10 cellular contexts compared by ENCODE assay signal in genomic region chr1:160576430-160576829, GRCh38. TPM values are rescaled to one million over a fixed set of nuclear protein-coding genes. Genes with fewer than 3 reads are reported as not detected.
DNase-seq lines count a peak whose midpoint lies in the region; ATAC-seq and TF ChIP-seq lines count a peak whose summit lies in the region.
"Had no signal": no experiment of that assay in that cellular context is flagged by ENCODE, and none has a peak within 500 bp of the region (broad histone marks: within the 10 kb centered on the region; RNA-seq: fewer than 3 reads in every experiment).

No MANE protein-coding gene starts in this region.

- H3K4me3 Mint-ChIP-seq in CD14-positive monocyte: peak overlapping the region; percentile 66 to 80
- H3K4me3 Mint-ChIP-seq in activated naive CD4-positive, alpha-beta T cell treated with anti-CD3 and anti-CD28 coated beads for 36 hours: peak overlapping the region; percentile 59

- H3K4me2 ChIP-seq in OCI-LY7 (ENCODE audit: low read length) (peak overlapping the region; percentile 92), hepatocyte (no peak overlapping the region)

- H3K9me3 Mint-ChIP-seq in CD14-positive monocyte: peaks cover 0 to 2% (median 0%) of the 10 kb centered on the region in 7 donors
- no peaks in the 10 kb centered on the region for H3K9me3 Mint-ChIP-seq in activated naive CD4-positive, alpha-beta T cell treated with anti-CD3 and anti-CD28 coated beads for 36 hours

- H3K27ac ChIP-seq in OCI-LY7 (ENCODE audit: low read depth, low read length, poor library complexity, severe bottlenecking) (peak overlapping the region; percentile 79), neutrophil (peak overlapping the region; percentile 82), hepatocyte (no peak overlapping the region)
- H3K27ac ChIP-seq: ovary had no signal

- H2AFZ ChIP-seq in OCI-LY7 (ENCODE audit: low read length): no peak overlapping the region
- H2AFZ ChIP-seq in hepatocyte: no peak overlapping the region

- peak overlapping the region; percentile 93 to 99 (median 96) for H3K27ac Mint-ChIP-seq in CD14-positive monocyte
- H3K27ac Mint-ChIP-seq in activated naive CD4-positive, alpha-beta T cell treated with anti-CD3 and anti-CD28 coated beads for 36 hours: peak overlapping the region; percentile 94

- DNase-seq in CD14-positive monocyte (ENCODE audit: low spot score) (no peak), OCI-LY7 (ENCODE audit: low spot score) (no peak), NCI-H524 treated with DMSO at 0.1 percent for 48 hours (lab: John Stamatoyannopoulos, UW) (no peak), hepatocyte (ENCODE audit: low spot score) (no peak)
- DNase-seq in activated naive CD4-positive, alpha-beta T cell treated with anti-CD3 and anti-CD28 coated beads for 36 hours: peak; percentile 64
- DNase-seq: ovary had no signal

- H3K36me3 Mint-ChIP-seq in CD14-positive monocyte: peaks cover 12 to 15% of the 10 kb centered on the region in 2 donors
- H3K36me3 Mint-ChIP-seq in activated naive CD4-positive, alpha-beta T cell treated with anti-CD3 and anti-CD28 coated beads for 36 hours (ENCODE audit: low read depth): no peaks in the 10 kb centered on the region

- CTCF ChIA-PET in OCI-LY7 (lab: Charles Lee; ENCODE audit: unreplicated experiment): interaction anchor here (0.7 kb wide), 1 partner anchor 27 kb away, joined by 6 read pairs; no protein-coding TSS in a partner anchor
- CTCF ChIA-PET in activated naive CD4-positive, alpha-beta T cell treated with anti-CD3 and anti-CD28 coated beads for 36 hours (lab: Charles Lee): interaction anchor here (0.8 to 2.5 kb wide), 8 partner anchors 12 to 148 kb away, joined by 3 to 7 read pairs (median 4); no protein-coding TSS in a partner anchor

- H4K20me1 ChIP-seq in OCI-LY7 (ENCODE audit: insufficient read depth, low read length): no peaks in the 10 kb centered on the region
- H4K20me1 ChIP-seq in hepatocyte (ENCODE audit: insufficient read depth, poor library complexity, severe bottlenecking): no peaks in the 10 kb centered on the region

- no peaks in the 10 kb centered on the region for H3K9me3 ChIP-seq in OCI-LY7 (ENCODE audit: low read length)
- H3K9me3 ChIP-seq in neutrophil: no peaks in the 10 kb centered on the region
- H3K9me3 ChIP-seq in hepatocyte (ENCODE audit: low read depth): no peaks in the 10 kb centered on the region
- H3K9me3 ChIP-seq: ovary had no signal

- H3K36me3 ChIP-seq in OCI-LY7 (ENCODE audit: insufficient read depth, low read length) (peaks cover 26% of the 10 kb centered on the region), neutrophil (no peaks in the 10 kb centered on the region), hepatocyte (replicated peaks; ENCODE audit: insufficient read depth, low read depth) (no peaks in the 10 kb centered on the region)
- H3K36me3 ChIP-seq: ovary had no signal

- no TSS peak for BruUV-seq in OCI-LY7 (replicated peaks; lab: Mats Ljungman, UMichigan)

- no peaks in the 10 kb centered on the region for H3K27me3 Mint-ChIP-seq in CD14-positive monocyte (ENCODE audit: low read depth in 3 of 3)
- no peaks in the 10 kb centered on the region for H3K27me3 Mint-ChIP-seq in activated naive CD4-positive, alpha-beta T cell treated with anti-CD3 and anti-CD28 coated beads for 36 hours (ENCODE audit: low read depth)

- H3K4me1 ChIP-seq in OCI-LY7 (ENCODE audit: insufficient read depth, low read length, poor library complexity, severe bottlenecking) (peaks cover 59% of the 10 kb centered on the region), neutrophil (ENCODE audit: control insufficient read depth in 1 of 2, insufficient read depth in 1 of 2, low read depth in 1 of 2, low read length in 1 of 2) (peaks cover 28 to 59% of the 10 kb centered on the region in 2 experiments), hepatocyte (ENCODE audit: insufficient read depth) (no peaks in the 10 kb centered on the region)

- ATAC-seq in GM19351 (IDR thresholded peaks at IDR 0.05; ENCODE audit: unreplicated experiment): no peak
- no peak for ATAC-seq in HG02840 (IDR thresholded peaks at IDR 0.05; ENCODE audit: low FRiP score, unreplicated experiment)

- intact Hi-C loops in CD14-positive monocyte (cut with micrococcal nuclease) (loop anchor here in 1 of 2 donors (5.0 kb wide), 2 partner anchors 34 to 286 kb away; partner anchors contain the start of gene CD244), OCI-LY7 (cut with micrococcal nuclease; ENCODE audit: unreplicated experiment) (no loop called here)
- intact Hi-C loops in activated naive CD4-positive, alpha-beta T cell treated with anti-CD3 and anti-CD28 coated beads for 36 hours (cut with micrococcal nuclease): loop anchor here (1.0 to 10.0 kb wide), 5 partner anchors 8 to 652 kb away; partner anchors contain the start of gene TAGLN2

- peaks cover 83% of the 10 kb centered on the region for H3K4me1 Mint-ChIP-seq in CD14-positive monocyte
- peaks cover 88% of the 10 kb centered on the region for H3K4me1 Mint-ChIP-seq in activated naive CD4-positive, alpha-beta T cell treated with anti-CD3 and anti-CD28 coated beads for 36 hours (ENCODE audit: low read depth)

- POLR2A ChIA-PET in OCI-LY7 (lab: Charles Lee): interaction anchor here (4.2 kb wide), 1 partner anchor 21 kb away, joined by 23 read pairs; no protein-coding TSS in a partner anchor

- WGBS in hepatocyte (ENCODE audit: low lambda C conversion rate, missing lambda C conversion rate): 88% methylated on average over 3 of the region's 3 CpGs

- H3K9me2 ChIP-seq in OCI-LY7 (ENCODE audit: insufficient read depth, low read length) (no peaks in the 10 kb centered on the region), hepatocyte (replicated peaks; ENCODE audit: insufficient read depth) (no peaks in the 10 kb centered on the region)

- TF ChIP-seq CTCF in CD14-positive monocyte (IDR thresholded peaks at IDR 0.05): no peak
- TF ChIP-seq CTCF in OCI-LY7 (conservative IDR thresholded peaks at IDR 0.05; ENCODE audit: low read length): no peak
- TF ChIP-seq CTCF in neutrophil (IDR thresholded peaks at IDR 0.05): no peak
- no peak for TF ChIP-seq CTCF in hepatocyte (IDR thresholded peaks at IDR 0.05; ENCODE audit: poor library complexity)

- peak overlapping the region; percentile 76 for H3K4me3 ChIP-seq in OCI-LY7 (ENCODE audit: low read depth, low read length, poor library complexity, severe bottlenecking)
- H3K4me3 ChIP-seq in neutrophil (ENCODE audit: low read depth in 1 of 2, low read length in 1 of 2): no peak overlapping the region
- H3K4me3 ChIP-seq in hepatocyte: no peak overlapping the region
- H3K4me3 ChIP-seq: ovary had no signal

- peaks cover 52% of the 10 kb centered on the region for H3K79me2 ChIP-seq in OCI-LY7 (ENCODE audit: insufficient read depth, low read depth, low read length)
- no peaks in the 10 kb centered on the region for H3K79me2 ChIP-seq in hepatocyte

- H3K27me3 ChIP-seq in neutrophil (no peaks in the 10 kb centered on the region), hepatocyte (no peaks in the 10 kb centered on the region)
- H3K27me3 ChIP-seq: ovary had no signal

RNA-seq across cellular contexts. Expression of gene CD84, which starts 2.9 kb away (rescaled TPM):
- polyA plus RNA-seq in CD14-positive monocyte (10 to 100 TPM; 14.5 to 33.5 TPM), hepatocyte (0.74 TPM in 1 of 2 replicates, not detected in the other)
- total RNA-seq in OCI-LY7 (2014; rRNA removed; shearing (Covaris generic)): 23.3 and 23.4 TPM in 2 replicates
- total RNA-seq in OCI-LY7 (2022) (22.2 and 28.8 TPM in 2 replicates), hepatocyte (0.23 and 0.60 TPM in 2 replicates)
- total RNA-seq in activated naive CD4-positive, alpha-beta T cell treated with anti-CD3 and anti-CD28 coated beads for 36 hours: 1 to 10 TPM; 8.6 to 9.2 TPM

RNA-seq across cellular contexts. Expression of gene SLAMF6, which starts 53.4 kb away (rescaled TPM):
- under 1 TPM; 0.50 to 0.72 TPM for polyA plus RNA-seq in CD14-positive monocyte
- 39.8 and 43.0 TPM in 2 replicates for total RNA-seq in OCI-LY7 (2014; rRNA removed; shearing (Covaris generic))
- total RNA-seq in OCI-LY7 (2022): 65.1 and 72.4 TPM in 2 replicates
- 10 to 100 TPM; 55.0 to 55.5 TPM for total RNA-seq in activated naive CD4-positive, alpha-beta T cell treated with anti-CD3 and anti-CD28 coated beads for 36 hours
- not detected in 2 replicates for total RNA-seq in hepatocyte
- polyA plus RNA-seq in hepatocyte: not detected in 2 replicates
- total RNA-seq: cerebellum had no signal

Comparison
In these comparisons a context has a peak if more than half of its experiments do, and no peak if none do; other contexts are left out.
1. RNA of gene SLAMF6, which starts 53.4 kb away (total RNA-seq): 39.8 to 72.4 TPM in OCI-LY7 and 55.0 to 55.5 TPM in activated naive CD4-positive, alpha-beta T cell treated with anti-CD3 and anti-CD28 coated beads for 36 hours; not detected in hepatocyte; every median in the first group is over 10 times any median in the second.